ENCODE assay signal across 8 cellular contexts in the genomic region with DNA sequence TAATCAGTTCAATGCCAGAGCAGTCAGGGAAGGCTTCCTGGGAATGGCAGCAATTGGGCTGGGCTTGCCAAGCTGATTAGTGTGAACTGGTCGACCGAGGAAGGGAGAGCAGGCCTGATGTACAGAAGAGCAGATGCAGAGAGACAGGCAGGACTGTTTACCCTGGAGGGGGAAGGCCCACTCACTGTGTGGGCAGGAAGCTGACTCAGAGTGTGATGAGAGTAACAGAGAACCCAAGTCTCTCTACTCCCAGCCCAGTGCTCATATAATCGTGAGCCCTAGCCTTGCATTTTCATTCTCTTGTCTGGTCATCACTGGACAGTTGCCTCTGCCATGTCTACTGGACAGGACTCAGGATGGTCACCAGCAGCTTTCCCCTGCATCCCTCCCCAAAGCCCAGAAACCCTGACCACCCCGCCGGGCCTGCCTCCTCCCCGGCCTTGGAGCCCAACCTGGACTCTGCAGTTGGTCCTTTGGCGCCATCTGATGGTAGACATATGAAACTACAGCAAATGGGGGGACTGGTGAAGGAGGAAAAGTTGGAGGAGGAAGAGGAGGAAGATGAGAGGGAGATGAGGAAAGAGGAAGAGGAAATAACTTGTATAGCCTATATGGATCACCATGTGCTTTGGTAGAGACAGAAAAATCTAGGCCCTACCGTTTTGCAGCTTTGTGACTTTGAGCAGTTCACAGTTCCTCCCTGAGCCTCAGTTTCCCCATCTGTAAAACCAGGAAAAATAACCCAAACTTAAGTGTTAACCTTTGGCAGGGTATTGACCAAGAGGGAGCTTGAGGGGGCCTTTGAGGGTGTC. TPM values are rescaled to one million over a fixed set of nuclear protein-coding genes. Genes with fewer than 3 reads are reported as not detected.
DNase-seq lines count a peak whose midpoint lies in the region; ATAC-seq and TF ChIP-seq lines count a peak whose summit lies in the region.

No MANE protein-coding gene starts in this region.

- TF ChIP-seq CTCF in GM12875 (IDR thresholded peaks at IDR 0.05; ENCODE audit: borderline replicate concordance, insufficient read depth, low read depth, low read length) (peak; percentile 81), mucosa of descending colon (IDR thresholded peaks at IDR 0.05) (peak; percentile 81)

- DNase-seq in A172 (ENCODE audit: low spot score) (peak; percentile 91), NCI-H524 (lab: John Stamatoyannopoulos, UW) (peak; percentile 68 to 73), mucosa of descending colon (peak in 2 of 3 donors; percentile 50 to 63)
- peak; percentile 66 to 67 for DNase-seq in activated CD4-positive, alpha-beta T cell treated with anti-CD3 and anti-CD28 coated beads, Interleukin-2, amount 50 U/mL, for 4 hours
- peak; percentile 23 for DNase-seq in effector CD8-positive, alpha-beta T cell (lab: John Stamatoyannopoulos, UW)
- DNase-seq in stimulated activated naive CD4-positive, alpha-beta T cell treated with Interleukin-2 at 50 U/mL for 16 hours (lab: John Stamatoyannopoulos, UW): peak; percentile 72

- H3K36me3 ChIP-seq in mucosa of descending colon (ENCODE audit: low read depth): no peaks in the 10 kb centered on the region

- H3K9me3 ChIP-seq in mucosa of descending colon: no peaks in the 10 kb centered on the region

- H3K4me1 ChIP-seq in mucosa of descending colon (ENCODE audit: low read depth): no peaks in the 10 kb centered on the region

- ATAC-seq in HG02885 (IDR thresholded peaks at IDR 0.05; ENCODE audit: poor library complexity, unreplicated experiment) (peak; percentile 90), mucosa of descending colon (peak; percentile 78)

- H3K4me3 ChIP-seq in GM12875 (ENCODE audit: low read depth, low read length): no peak overlapping the region
- H3K4me3 ChIP-seq in mucosa of descending colon: no peak overlapping the region

- intact Hi-C loops in mucosa of descending colon (cut with DNase I, micrococcal nuclease): no loop called here

RNA-seq across cellular contexts. Expression of gene PRDM11, which starts 43.4 kb away (rescaled TPM):
- total RNA-seq in A172 (2014; rRNA removed; shearing (Covaris generic)): 7.6 and 10.1 TPM in 2 replicates
- 10 to 100 TPM in 2 of 3 donors, 1 to 10 TPM in 1; 7.6 to 25.2 (median 11.3) TPM for total RNA-seq in mucosa of descending colon

Comparison
In these comparisons a context has a peak if more than half of its experiments do, and no peak if none do; other contexts are left out.
1. DNase-seq: peak in every context shown above with its lines; median percentile 91 in A172; 72 in stimulated activated naive CD4-positive, alpha-beta T cell treated with Interleukin-2 at 50 U/mL for 16 hours; 70 in NCI-H524; 66 in activated CD4-positive, alpha-beta T cell treated with anti-CD3 and anti-CD28 coated beads, Interleukin-2, amount 50 U/mL, for 4 hours; 56 in mucosa of descending colon; 23 in effector CD8-positive, alpha-beta T cell.